In genomic region chr13:35824395-35824794, GRCh38 we compare ENCODE assay signal across 18 cellular contexts.
DNase-seq lines count a peak whose midpoint lies in the region; ATAC-seq and TF ChIP-seq lines count a peak whose summit lies in the region.
"Had no signal": no experiment of that assay in that cellular context is flagged by ENCODE, and none has a peak within 500 bp of the region (broad histone marks: within the 10 kb centered on the region; RNA-seq: fewer than 3 reads in every experiment).

No MANE protein-coding gene starts in this region.

- H3K9me3 Mint-ChIP-seq in activated naive CD4-positive, alpha-beta T cell treated with anti-CD3 and anti-CD28 coated beads, Interleukin-2, amount 50 U/mL, for 72 hours, result peaks cover 4 to 9% of the 10 kb centered on the region in 2 donors
- H3K9me3 Mint-ChIP-seq: GM23338 had no signal

- no peak overlapping the region for H3K4me3 ChIP-seq in HEK293 (ENCODE audit: low read depth, low read length)
- no peak overlapping the region for H3K4me3 ChIP-seq in dorsolateral prefrontal cortex
- H3K4me3 ChIP-seq: GM23338 had no signal

- intact Hi-C loops in dorsolateral prefrontal cortex (cut with DNase I) (no loop called here), posterior cingulate gyrus (cut with DNase I) (no loop called here)

- no peak overlapping the region for H3K27ac ChIP-seq in HEK293 (ENCODE audit: extremely low read depth, low read depth, low read length)
- peak overlapping the region in 32 of 59 donors; percentile 11 to 76 (median 57) for H3K27ac ChIP-seq in dorsolateral prefrontal cortex
- H3K27ac ChIP-seq: HL-60 had no signal

- CTCF ChIA-PET in HEK293 (lab: Yijun Ruan, JAX), result no interaction called here

- DNase-seq in dorsolateral prefrontal cortex, result peak in 7 of 10 donors; percentile 31 to 63 (median 51)
- peak in 8 of 10 donors; percentile 22 to 91 (median 43) for DNase-seq in posterior cingulate gyrus
- DNase-seq in NCI-H2171 treated with DMSO at 0.1 percent for 48 hours (lab: John Stamatoyannopoulos, UW), result no peak
- DNase-seq in activated naive CD4-positive, alpha-beta T cell treated with anti-CD3 and anti-CD28 coated beads, Interleukin-2, amount 50 U/mL, for 72 hours (ENCODE audit: low spot score in 2 of 2), result no peak
- DNase-seq: BE2C; CD4-positive, CD25-positive, alpha-beta regulatory T cell; CD8-positive, alpha-beta memory T cell; COR-L47; DMS 273 treated with DMSO at 0.1 percent for 48 hours; DMS53; DND-41; GDM1; H7 had no signal

- H3K9me3 ChIP-seq in HEK293 (ENCODE audit: control insufficient read depth, insufficient read depth, low read depth, low read length), result no peaks in the 10 kb centered on the region
- H3K9me3 ChIP-seq: BE2C had no signal

- ATAC-seq in HG02798 (IDR thresholded peaks at IDR 0.05; ENCODE audit: poor library complexity, unreplicated experiment), result no peak
- ATAC-seq in activated naive CD4-positive, alpha-beta T cell treated with anti-CD3 and anti-CD28 coated beads, Interleukin-2, amount 50 U/mL, for 72 hours, result no peak
- ATAC-seq: GM23338, HCT116 had no signal

- H3K36me3 ChIP-seq in HEK293 (ENCODE audit: control insufficient read depth in 2 of 2, insufficient read depth in 1 of 2, low read length in 2 of 2), result no peaks in the 10 kb centered on the region
- H3K36me3 ChIP-seq: BE2C had no signal

- TF ChIP-seq CTCF in HEK293 (tag by site-specific recombination; IDR thresholded peaks at IDR 0.05) (no peak), dorsolateral prefrontal cortex (IDR thresholded peaks at IDR 0.05 in 54 of 56, conservative IDR thresholded peaks at IDR 0.05 in 2 of 56; ENCODE audit: low read depth in 1 of 56, partially characterized antibody in 56 of 56) (no peak)

- no peaks in the 10 kb centered on the region for H3K36me3 Mint-ChIP-seq in activated naive CD4-positive, alpha-beta T cell treated with anti-CD3 and anti-CD28 coated beads, Interleukin-2, amount 50 U/mL, for 72 hours
- H3K36me3 Mint-ChIP-seq: CD4-positive, CD25-positive, alpha-beta regulatory T cell; CD8-positive, alpha-beta memory T cell had no signal

- H3K27ac Mint-ChIP-seq in activated naive CD4-positive, alpha-beta T cell treated with anti-CD3 and anti-CD28 coated beads, Interleukin-2, amount 50 U/mL, for 72 hours, result no peak overlapping the region
- H3K27ac Mint-ChIP-seq: CD4-positive, CD25-positive, alpha-beta regulatory T cell; CD8-positive, alpha-beta memory T cell; GM23338 had no signal

- H3K4me1 ChIP-seq in HEK293 (ENCODE audit: control insufficient read depth, insufficient read depth, low read length), result no peaks in the 10 kb centered on the region
- H3K4me1 ChIP-seq: BE2C had no signal

- POLR2A ChIA-PET in HEK293 (lab: Yijun Ruan, JAX), result no interaction called here

- no peaks in the 10 kb centered on the region for H3K27me3 ChIP-seq in dorsolateral prefrontal cortex
- H3K27me3 ChIP-seq: BE2C had no signal

TF ChIP-seq in HEK293, 187 proteins besides CTCF, POLR2A, EP300 and RAD21:
- TF ChIP-seq SCRT1 (tag by site-specific recombination; IDR thresholded peaks at IDR 0.05; ENCODE audit: borderline replicate concordance), result no peak
- TF ChIP-seq SETDB1 (IDR thresholded peaks at IDR 0.05; ENCODE audit: insufficient read length, low read length), result no peak
- no peak for TF ChIP-seq ZNF585B (tag by site-specific recombination; IDR thresholded peaks at IDR 0.05)
- TF ChIP-seq ZNF660 (tag by site-specific recombination; IDR thresholded peaks at IDR 0.05), result no peak
- TF ChIP-seq SCRT2 (tag by site-specific recombination; IDR thresholded peaks at IDR 0.05), result peak; percentile 29; the same call in 1 of the 2 replicates
- TF ChIP-seq ZNF311 (tag by site-specific recombination; IDR thresholded peaks at IDR 0.05; ENCODE audit: borderline replicate concordance), result no peak
- no peak for TF ChIP-seq ZNF341 (tag by site-specific recombination; IDR thresholded peaks at IDR 0.05; ENCODE audit: low read depth)
- TF ChIP-seq ZNF626 (tag by site-specific recombination; IDR thresholded peaks at IDR 0.05), result no peak

Comparison
In these comparisons a context has a peak if more than half of its experiments do, and no peak if none do; other contexts are left out.
1. DNase-seq: peak in dorsolateral prefrontal cortex (7 of 10) and posterior cingulate gyrus (8 of 10); none in NCI-H2171 treated with DMSO at 0.1 percent for 48 hours (single experiment) and activated naive CD4-positive, alpha-beta T cell treated with anti-CD3 and anti-CD28 coated beads, Interleukin-2, amount 50 U/mL, for 72 hours (0 of 2).